Comparison of ENCODE assay signal across 19 cellular contexts in genomic region chr20:17793986-17794385, GRCh38.
"Had no signal": no experiment of that assay in that cellular context is flagged by ENCODE, and none has a peak within 500 bp of the region (broad histone marks: within the 10 kb centered on the region; RNA-seq: fewer than 3 reads in every experiment).

No MANE protein-coding gene starts in this region.

- ATAC-seq: K562 had no signal

- H3K4me2 ChIP-seq: KMS-11 had no signal

- DNase-seq: Kasumi-1, MM.1S, NCI-H1092 treated with DMSO at 0.1 percent for 48 hours, NCI-H1436, NCI-H1694, NCI-H187 treated with DMSO at 0.1 percent for 48 hours, NCI-H2081, NCI-H2107, NCI-H2227 treated with DMSO at 0.1 percent for 48 hours, NCI-H524 treated with DMSO at 0.1 percent for 48 hours, NCI-H69, NCI-H774, RPMI8226, SIG-M5 had no signal

- H3K27me3 ChIP-seq: SJSA1 had no signal

- H3K36me3 ChIP-seq: SJSA1 had no signal

- H3K9me3 ChIP-seq: SJSA1 had no signal

- H3K27ac ChIP-seq: HL-60, KMS-11, SJSA1, SK-N-MC had no signal

- H3K4me3 ChIP-seq: K562, SJSA1, SK-N-MC had no signal

- H3K9ac ChIP-seq: KMS-11 had no signal
